1 cellular context compared by ENCODE assay signal in the genomic region with DNA sequence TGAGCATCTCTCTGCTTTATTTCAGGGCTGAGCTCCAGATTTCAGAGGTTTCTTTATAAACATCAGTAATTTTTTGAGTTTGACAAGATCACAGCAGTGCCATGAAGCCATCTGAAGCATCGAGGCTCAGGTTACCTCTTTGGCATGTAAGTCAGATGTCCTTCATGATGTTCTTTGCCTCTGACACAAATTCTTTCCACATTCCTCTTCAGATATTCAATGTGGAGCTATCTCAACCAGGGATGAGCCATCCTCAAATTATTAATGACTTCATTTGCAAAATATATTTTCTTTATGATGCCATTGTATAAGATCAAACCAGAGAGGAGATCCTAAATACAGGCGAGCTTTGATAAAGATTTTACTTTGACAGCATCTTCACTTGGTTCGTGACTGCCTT.
TF ChIP-seq lines count a peak whose summit lies in the region.

No MANE protein-coding gene starts in this region.

TF ChIP-seq in SK-N-SH treated with all-trans-retinoic acid at 6 μM for 48 hours, 23 proteins besides CTCF, POLR2A, EP300 and RAD21 (continued from another document):
- TF ChIP-seq, protein P1, sequence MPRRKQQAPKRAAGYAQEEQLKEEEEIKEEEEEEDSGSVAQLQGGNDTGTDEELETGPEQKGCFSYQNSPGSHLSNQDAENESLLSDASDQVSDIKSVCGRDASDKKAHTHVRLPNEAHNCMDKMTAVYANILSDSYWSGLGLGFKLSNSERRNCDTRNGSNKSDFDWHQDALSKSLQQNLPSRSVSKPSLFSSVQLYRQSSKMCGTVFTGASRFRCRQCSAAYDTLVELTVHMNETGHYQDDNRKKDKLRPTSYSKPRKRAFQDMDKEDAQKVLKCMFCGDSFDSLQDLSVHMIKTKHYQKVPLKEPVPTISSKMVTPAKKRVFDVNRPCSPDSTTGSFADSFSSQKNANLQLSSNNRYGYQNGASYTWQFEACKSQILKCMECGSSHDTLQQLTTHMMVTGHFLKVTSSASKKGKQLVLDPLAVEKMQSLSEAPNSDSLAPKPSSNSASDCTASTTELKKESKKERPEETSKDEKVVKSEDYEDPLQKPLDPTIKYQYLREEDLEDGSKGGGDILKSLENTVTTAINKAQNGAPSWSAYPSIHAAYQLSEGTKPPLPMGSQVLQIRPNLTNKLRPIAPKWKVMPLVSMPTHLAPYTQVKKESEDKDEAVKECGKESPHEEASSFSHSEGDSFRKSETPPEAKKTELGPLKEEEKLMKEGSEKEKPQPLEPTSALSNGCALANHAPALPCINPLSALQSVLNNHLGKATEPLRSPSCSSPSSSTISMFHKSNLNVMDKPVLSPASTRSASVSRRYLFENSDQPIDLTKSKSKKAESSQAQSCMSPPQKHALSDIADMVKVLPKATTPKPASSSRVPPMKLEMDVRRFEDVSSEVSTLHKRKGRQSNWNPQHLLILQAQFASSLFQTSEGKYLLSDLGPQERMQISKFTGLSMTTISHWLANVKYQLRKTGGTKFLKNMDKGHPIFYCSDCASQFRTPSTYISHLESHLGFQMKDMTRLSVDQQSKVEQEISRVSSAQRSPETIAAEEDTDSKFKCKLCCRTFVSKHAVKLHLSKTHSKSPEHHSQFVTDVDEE (CRISPR knock-in tag; IDR thresholded peaks at IDR 0.05), result no peak
TF ChIP-seq in SK-N-SH treated with all-trans-retinoic acid at 6 μM for 48 hours: peak in this region for 0.
